Comparison of ENCODE assay signal across 8 cellular contexts in genomic region chr5:138177936-138178515, GRCh38.
DNase-seq lines count a peak whose midpoint lies in the region; ATAC-seq and TF ChIP-seq lines count a peak whose summit lies in the region.

No MANE protein-coding gene starts in this region.

- TF ChIP-seq CTCF in GM13977 (IDR thresholded peaks at IDR 0.05; ENCODE audit: extremely low read depth, insufficient read depth, missing control alignments): no peak

- in situ Hi-C loops in GM13977 (cut with MboI; ENCODE audit: low pct_unique_long_range_greater_than_20kb, low sequenced_read_pairs, unreplicated experiment): loop anchor here (25.0 kb wide), 1 partner anchor 234 kb away; no protein-coding TSS in a partner anchor

- H3K27ac ChIP-seq in skin epidermis: peak overlapping the region; percentile 41 to 87 (median 81)

- peak overlapping the region; percentile 96 for H3K4me3 ChIP-seq in iPS-11a (ENCODE audit: low read depth, low read length)
- H3K4me3 ChIP-seq in skin epidermis: peak overlapping the region; percentile 71 to 89 (median 81)

- ATAC-seq in GM21515 (IDR thresholded peaks at IDR 0.05; ENCODE audit: unreplicated experiment): no peak
- ATAC-seq in GM18517 (IDR thresholded peaks at IDR 0.05; ENCODE audit: unreplicated experiment): no peak

- DNase-seq in Ammon's horn (ENCODE audit: low spot score) (peak; percentile 56), GM13977 (ENCODE audit: low spot score) (peak; percentile 40), NCI-H345 treated with DMSO at 0.1 percent for 48 hours (lab: John Stamatoyannopoulos, UW; ENCODE audit: unreplicated experiment) (peak; percentile 50), astrocyte of the hippocampus (ENCODE audit: low read depth, low spot score) (peak; percentile 50)
